Comparison of ENCODE assay signal across 16 cellular contexts in genomic region chr6:70552974-70553373, GRCh38. TPM values are rescaled to one million over a fixed set of nuclear protein-coding genes. Genes with fewer than 3 reads are reported as not detected.
DNase-seq lines count a peak whose midpoint lies in the region; TF ChIP-seq lines count a peak whose summit lies in the region.
"Had no signal": no experiment of that assay in that cellular context is flagged by ENCODE, and none has a peak within 500 bp of the region (broad histone marks: within the 10 kb centered on the region; RNA-seq: fewer than 3 reads in every experiment).

No MANE protein-coding gene starts in this region.

- H3K27ac ChIP-seq in cardiac muscle cell: peak overlapping the region; percentile 22
- no peak overlapping the region for H3K27ac ChIP-seq in HEK293 (ENCODE audit: extremely low read depth, low read depth, low read length)
- peak overlapping the region; percentile 29 to 61 for H3K27ac ChIP-seq in right atrium auricular region
- H3K27ac ChIP-seq in skeletal muscle tissue (ENCODE audit: low read depth, low read length): peak overlapping the region; percentile 72
- H3K27ac ChIP-seq: BLaER1 treated with 17β-estradiol and CSF1 and Interleukin-3, amounts not matched to agents 10 nM and 100 nM; GM23248; HL-60 had no signal

- H3K27me3 ChIP-seq in cardiac muscle cell (no peaks in the 10 kb centered on the region), right atrium auricular region (no peaks in the 10 kb centered on the region), skeletal muscle tissue (ENCODE audit: control insufficient read depth in 3 of 3, insufficient read depth in 3 of 3, low read length in 3 of 3) (no peaks in the 10 kb centered on the region)
- H3K27me3 ChIP-seq: BLaER1 treated with 17β-estradiol and CSF1 and Interleukin-3, amounts not matched to agents 10 nM and 100 nM had no signal

- intact Hi-C loops in cardiac septum (cut with DNase I): loop anchor here (5.0 kb wide), 3 partner anchors 114 to 329 kb away; partner anchors contain the start of gene SMAP1

- TF ChIP-seq CTCF in cardiac muscle cell (IDR thresholded peaks at IDR 0.05; ENCODE audit: low read depth, low read length) (no peak), HEK293 (tag by site-specific recombination; IDR thresholded peaks at IDR 0.05) (no peak), right atrium auricular region (IDR thresholded peaks at IDR 0.05) (no peak)

- POLR2A ChIA-PET in HEK293 (lab: Yijun Ruan, JAX): no interaction called here
- POLR2A ChIA-PET in HEK293T (lab: Yijun Ruan, JAX): interaction anchor here (1.4 kb wide), 1 partner anchor 14 kb away, joined by 6 read pairs; the partner anchor contains the start of gene SDHAF4

- CTCF ChIA-PET in HEK293 (lab: Yijun Ruan, JAX): interaction anchor here (0.7 to 1.3 kb wide), 4 partner anchors 33 to 238 kb away, joined by 3 to 5 read pairs (median 3); no protein-coding TSS in a partner anchor
- CTCF ChIA-PET in HEK293T (lab: Yijun Ruan, JAX): interaction anchor here (0.6 kb wide), 1 partner anchor 134 kb away, joined by 3 read pairs; no protein-coding TSS in a partner anchor

- peak overlapping the region in 2 of 3 donors; percentile 46 to 54 for H3K9ac ChIP-seq in skeletal muscle tissue (ENCODE audit: low read depth in 1 of 3, low read length in 3 of 3)
- H3K9ac ChIP-seq: BLaER1 treated with 17β-estradiol and CSF1 and Interleukin-3, amounts not matched to agents 10 nM and 100 nM; GM23248 had no signal

- no peaks in the 10 kb centered on the region for H3K36me3 ChIP-seq in cardiac muscle cell
- peaks cover 0 to 3% of the 10 kb centered on the region in 2 experiments; a peak in 1 of 3 replicates for H3K36me3 ChIP-seq in HEK293 (ENCODE audit: control insufficient read depth in 2 of 2, insufficient read depth in 1 of 2, low read length in 2 of 2)
- H3K36me3 ChIP-seq in right atrium auricular region: no peaks in the 10 kb centered on the region
- H3K36me3 ChIP-seq in skeletal muscle tissue (ENCODE audit: control insufficient read depth in 3 of 3, insufficient read depth in 3 of 3, low read length in 3 of 3): peaks cover 0 to 2% (median 0%) of the 10 kb centered on the region in 3 donors
- H3K36me3 ChIP-seq: HAP-1 had no signal

- H3K4me1 ChIP-seq in cardiac muscle cell (ENCODE audit: low read depth) (peaks cover 8% of the 10 kb centered on the region), HEK293 (ENCODE audit: control insufficient read depth, insufficient read depth, low read length) (no peaks in the 10 kb centered on the region), right atrium auricular region (no peaks in the 10 kb centered on the region), skeletal muscle tissue (ENCODE audit: control insufficient read depth in 3 of 3, insufficient read depth in 3 of 3, low read length in 3 of 3) (peaks cover 0 to 5% (median 3%) of the 10 kb centered on the region in 3 donors)
- H3K4me1 ChIP-seq: BLaER1 treated with 17β-estradiol and CSF1 and Interleukin-3, amounts not matched to agents 10 nM and 100 nM; HAP-1 had no signal

- H3K9me3 ChIP-seq in cardiac muscle cell (ENCODE audit: low read depth) (no peaks in the 10 kb centered on the region), HEK293 (ENCODE audit: control insufficient read depth, insufficient read depth, low read depth, low read length) (no peaks in the 10 kb centered on the region), right atrium auricular region (no peaks in the 10 kb centered on the region), skeletal muscle tissue (ENCODE audit: control insufficient read depth in 3 of 3, low read length in 3 of 3) (no peaks in the 10 kb centered on the region)
- H3K9me3 ChIP-seq: BLaER1 treated with 17β-estradiol and CSF1 and Interleukin-3, amounts not matched to agents 10 nM and 100 nM; HAP-1 had no signal

- DNase-seq in cardiac muscle cell (ENCODE audit: low read depth in 1 of 2, low spot score in 1 of 2) (no peak), cardiac septum (ENCODE audit: low spot score) (no peak), right atrium auricular region (ENCODE audit: low spot score) (no peak), T-helper 9 cell (no peak), HEK293T (ENCODE audit: extremely low spot score) (no peak)
- DNase-seq: Calu3; CD8-positive, alpha-beta T cell; DND-41; EL; GM23248; HFFc6 had no signal

- H3K4me3 ChIP-seq in cardiac muscle cell: no peak overlapping the region
- no peak overlapping the region for H3K4me3 ChIP-seq in HEK293 (ENCODE audit: low read depth, low read length)
- H3K4me3 ChIP-seq in right atrium auricular region: no peak overlapping the region
- no peak overlapping the region for H3K4me3 ChIP-seq in skeletal muscle tissue (ENCODE audit: low read length in 3 of 3)
- H3K4me3 ChIP-seq: BLaER1 treated with 17β-estradiol and CSF1 and Interleukin-3, amounts not matched to agents 10 nM and 100 nM; GM23248; HAP-1 had no signal

TF ChIP-seq in HEK293, 187 proteins besides CTCF, POLR2A, EP300 and RAD21:
- peak; percentile 53; the same call in 1 of the 2 replicates for TF ChIP-seq SCRT2 (tag by site-specific recombination; IDR thresholded peaks at IDR 0.05)
- TF ChIP-seq, protein P1, sequence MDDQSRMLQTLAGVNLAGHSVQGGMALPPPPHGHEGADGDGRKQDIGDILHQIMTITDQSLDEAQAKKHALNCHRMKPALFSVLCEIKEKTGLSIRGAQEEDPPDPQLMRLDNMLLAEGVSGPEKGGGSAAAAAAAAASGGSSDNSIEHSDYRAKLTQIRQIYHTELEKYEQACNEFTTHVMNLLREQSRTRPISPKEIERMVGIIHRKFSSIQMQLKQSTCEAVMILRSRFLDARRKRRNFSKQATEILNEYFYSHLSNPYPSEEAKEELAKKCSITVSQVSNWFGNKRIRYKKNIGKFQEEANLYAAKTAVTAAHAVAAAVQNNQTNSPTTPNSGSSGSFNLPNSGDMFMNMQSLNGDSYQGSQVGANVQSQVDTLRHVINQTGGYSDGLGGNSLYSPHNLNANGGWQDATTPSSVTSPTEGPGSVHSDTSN (CRISPR knock-in tag; IDR thresholded peaks at IDR 0.05): no peak

TF ChIP-seq in HEK293T, 16 proteins besides CTCF, POLR2A, EP300 and RAD21:
- TF ChIP-seq HDGF (IDR thresholded peaks at IDR 0.05; ENCODE audit: borderline replicate concordance) (no peak), LEF1 (IDR thresholded peaks at IDR 0.05; ENCODE audit: borderline replicate concordance) (no peak), SUZ12 (IDR thresholded peaks at IDR 0.05) (no peak), FOXK2 (IDR thresholded peaks at IDR 0.05) (no peak), FOXA1 (IDR thresholded peaks at IDR 0.05) (no peak), ELF4 (IDR thresholded peaks at IDR 0.05) (no peak), PKNOX1 (IDR thresholded peaks at IDR 0.05) (no peak), NFRKB (IDR thresholded peaks at IDR 0.05) (no peak), L3MBTL2 (conservative IDR thresholded peaks at IDR 0.05) (no peak), ARNT (IDR thresholded peaks at IDR 0.05) (no peak), SP1 (IDR thresholded peaks at IDR 0.05) (no peak), ZNF384 (IDR thresholded peaks at IDR 0.05) (no peak), CTBP1 (IDR thresholded peaks at IDR 0.05; ENCODE audit: borderline replicate concordance) (no peak), TARDBP (IDR thresholded peaks at IDR 0.05) (no peak), BHLHE40 (IDR thresholded peaks at IDR 0.05; ENCODE audit: borderline replicate concordance) (no peak), FOXM1 (IDR thresholded peaks at IDR 0.05; ENCODE audit: borderline replicate concordance) (no peak)

RNA-seq across cellular contexts. Expression of gene SDHAF4, which starts 13.8 kb away (rescaled TPM):
- total RNA-seq in cardiac muscle cell (11.0 and 20.5 TPM in 2 replicates), cardiac septum (14.7 TPM), right atrium auricular region (1 to 10 TPM; 8.0 to 9.4 TPM), skeletal muscle tissue (11.0 TPM)
- 21.3 and 41.0 TPM in 2 replicates for polyA plus RNA-seq in cardiac muscle cell
